In the genomic region with DNA sequence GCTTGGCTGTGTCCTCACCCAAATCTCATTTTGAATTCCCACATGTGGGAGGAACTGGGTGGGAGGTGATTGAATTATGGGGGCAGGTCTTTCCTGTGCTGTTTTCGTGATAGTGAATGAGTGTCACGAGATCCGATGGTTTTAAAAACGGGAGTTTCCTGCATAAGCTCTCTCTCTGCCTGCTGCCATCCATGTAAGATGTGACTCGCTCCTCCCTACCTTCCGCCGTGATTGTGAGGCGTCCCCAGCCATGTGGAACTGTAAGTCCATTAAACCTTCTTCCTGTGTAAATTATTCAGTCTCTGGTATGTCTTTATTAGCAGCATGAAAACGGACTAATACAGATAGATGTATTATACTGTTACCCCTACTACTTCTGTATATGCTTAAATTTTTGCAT, we compare ENCODE assay signal across 1 cellular context.
TF ChIP-seq lines count a peak whose summit lies in the region.

No MANE protein-coding gene starts in this region.

TF ChIP-seq in SK-N-SH, 30 proteins besides CTCF, POLR2A, EP300 and RAD21:
- TF ChIP-seq YY1 (IDR thresholded peaks at IDR 0.05; ENCODE audit: low read depth) (no peak), MAX (IDR thresholded peaks at IDR 0.05; ENCODE audit: low read depth) (no peak), RFX5 (IDR thresholded peaks at IDR 0.05; ENCODE audit: low read length) (no peak), TAF1 (IDR thresholded peaks at IDR 0.05; ENCODE audit: borderline replicate concordance, low read depth, low read length) (no peak), MXI1 (IDR thresholded peaks at IDR 0.05; ENCODE audit: low read depth, low read length) (no peak), MEF2A (IDR thresholded peaks at IDR 0.05; ENCODE audit: borderline replicate concordance, low read depth) (no peak), RCOR1 (IDR thresholded peaks at IDR 0.05; ENCODE audit: low read length) (no peak), GATA2 (CRISPR knock-in tag; IDR thresholded peaks at IDR 0.05) (no peak), JUND (IDR thresholded peaks at IDR 0.05) (no peak), TEAD4 (IDR thresholded peaks at IDR 0.05; ENCODE audit: borderline replicate concordance, insufficient read depth) (no peak), FOSL2 (IDR thresholded peaks at IDR 0.05; ENCODE audit: borderline replicate concordance, low read depth) (no peak), SIN3A (IDR thresholded peaks at IDR 0.05; ENCODE audit: borderline replicate concordance, low read depth, low read length) (no peak)
- TF ChIP-seq, protein P1, sequence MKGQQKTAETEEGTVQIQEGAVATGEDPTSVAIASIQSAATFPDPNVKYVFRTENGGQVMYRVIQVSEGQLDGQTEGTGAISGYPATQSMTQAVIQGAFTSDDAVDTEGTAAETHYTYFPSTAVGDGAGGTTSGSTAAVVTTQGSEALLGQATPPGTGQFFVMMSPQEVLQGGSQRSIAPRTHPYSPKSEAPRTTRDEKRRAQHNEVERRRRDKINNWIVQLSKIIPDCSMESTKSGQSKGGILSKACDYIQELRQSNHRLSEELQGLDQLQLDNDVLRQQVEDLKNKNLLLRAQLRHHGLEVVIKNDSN (IDR thresholded peaks at IDR 0.05; ENCODE audit: borderline replicate concordance, low read depth) = no peak
